In genomic region chr6:111474771-111475170, GRCh38 we compare ENCODE assay signal across 25 cellular contexts.
"Had no signal": no experiment of that assay in that cellular context is flagged by ENCODE, and none has a peak within 500 bp of the region (broad histone marks: within the 10 kb centered on the region; RNA-seq: fewer than 3 reads in every experiment).

No MANE protein-coding gene starts in this region.

- H3K27me3 Mint-ChIP-seq: naive thymus-derived CD8-positive, alpha-beta T cell; type B pancreatic cell had no signal

- DNase-seq: dermis blood vessel endothelial cell; effector memory CD4-positive, alpha-beta T cell; foreskin melanocyte; glutamatergic neuron; left ventricle myocardium superior; lower lobe of right lung; mesendoderm; naive thymus-derived CD8-positive, alpha-beta T cell; nephron progenitor cell; nucleus accumbens; sigmoid colon; stimulated activated CD4-positive, alpha-beta T cell treated with anti-CD3 and anti-CD28 coated beads, Interleukin-2, amount 100 ng/mL, for 24 hours; stimulated activated CD4-positive, alpha-beta T cell treated with anti-CD3 and anti-CD28 coated beads, Interleukin-4, amount 100 ng/mL, for 24 hours; stimulated activated naive CD4-positive, alpha-beta T cell treated with Interleukin-2 at 50 U/mL for 16 hours; stomach; testis; tibial artery had no signal

- H3K27ac ChIP-seq: coronary artery, esophagus muscularis mucosa, lower lobe of right lung, prostate gland, right atrium auricular region, stomach, testis, tibial artery had no signal

- H3K4me1 ChIP-seq: prostate gland had no signal

- FAIRE-seq: endothelial cell of umbilical vein, keratinocyte had no signal

- H3K36me3 ChIP-seq: lower lobe of right lung, prostate gland, right atrium auricular region, tibial artery had no signal

- ATAC-seq: left ventricle myocardium superior; lower lobe of right lung; naive thymus-derived CD8-positive, alpha-beta T cell; stimulated activated effector memory CD8-positive, alpha-beta T cell treated with anti-CD3 and anti-CD28 coated beads, Interleukin-12 subunit alpha, Interleukin-12 subunit beta, amount 100 ng/mL, for 72 hours had no signal

- H3K4me3 Mint-ChIP-seq: naive thymus-derived CD8-positive, alpha-beta T cell; nephron progenitor cell; stimulated activated effector memory CD8-positive, alpha-beta T cell treated with anti-CD3 and anti-CD28 coated beads, Interleukin-12 subunit alpha, Interleukin-12 subunit beta, amount 100 ng/mL, for 72 hours; type B pancreatic cell had no signal

- H3K9me3 ChIP-seq: esophagus muscularis mucosa, lower lobe of right lung, prostate gland, right atrium auricular region, sigmoid colon, stomach, testis, tibial artery had no signal

- H3K27me3 ChIP-seq: esophagus muscularis mucosa, right atrium auricular region, sigmoid colon, stomach, testis, tibial artery had no signal

- H3K4me3 ChIP-seq: coronary artery, esophagus muscularis mucosa, lower lobe of right lung, prostate gland, right atrium auricular region, sigmoid colon, stomach, testis, tibial artery had no signal

- H3K27ac Mint-ChIP-seq: nephron progenitor cell; stimulated activated effector memory CD8-positive, alpha-beta T cell treated with anti-CD3 and anti-CD28 coated beads, Interleukin-12 subunit alpha, Interleukin-12 subunit beta, amount 100 ng/mL, for 72 hours; type B pancreatic cell had no signal

- H3K9me3 Mint-ChIP-seq: naive thymus-derived CD8-positive, alpha-beta T cell; nephron progenitor cell; stimulated activated effector memory CD8-positive, alpha-beta T cell treated with anti-CD3 and anti-CD28 coated beads, Interleukin-12 subunit alpha, Interleukin-12 subunit beta, amount 100 ng/mL, for 72 hours; type B pancreatic cell had no signal
